In the genomic region with DNA sequence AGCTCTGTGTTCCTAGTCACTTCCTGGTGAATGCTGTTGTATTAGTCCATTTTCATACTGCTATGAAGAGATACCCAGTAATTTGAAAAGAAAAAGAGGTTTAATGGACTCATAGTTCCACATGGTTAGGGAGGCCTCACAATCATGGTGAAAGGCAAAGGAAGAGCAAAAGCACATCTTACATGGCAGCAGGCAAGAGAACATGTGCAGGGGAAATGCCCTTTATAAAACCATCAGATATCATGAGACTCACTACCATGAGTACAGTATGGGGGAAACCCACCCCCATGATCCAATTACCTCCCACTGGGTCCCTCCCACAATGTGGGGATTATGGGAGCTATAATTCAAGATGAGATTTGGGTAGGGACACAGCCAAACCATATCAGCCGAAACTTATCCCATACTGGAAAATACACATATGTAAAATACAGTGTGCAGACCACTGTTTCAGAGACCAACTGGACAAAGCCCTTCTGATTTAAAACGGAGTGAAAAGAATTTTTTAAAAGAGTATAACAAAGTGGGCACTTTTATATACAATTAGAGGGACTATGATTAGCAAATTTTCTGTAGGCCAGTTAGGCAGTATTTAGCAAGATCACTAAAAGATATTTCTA, we compare ENCODE assay signal across 1 cellular context.
TF ChIP-seq lines count a peak whose summit lies in the region.

No MANE protein-coding gene starts in this region.

TF ChIP-seq in K562, 482 proteins besides CTCF, POLR2A, EP300 and RAD21 (continued from another document):
- TF ChIP-seq, protein P1, sequence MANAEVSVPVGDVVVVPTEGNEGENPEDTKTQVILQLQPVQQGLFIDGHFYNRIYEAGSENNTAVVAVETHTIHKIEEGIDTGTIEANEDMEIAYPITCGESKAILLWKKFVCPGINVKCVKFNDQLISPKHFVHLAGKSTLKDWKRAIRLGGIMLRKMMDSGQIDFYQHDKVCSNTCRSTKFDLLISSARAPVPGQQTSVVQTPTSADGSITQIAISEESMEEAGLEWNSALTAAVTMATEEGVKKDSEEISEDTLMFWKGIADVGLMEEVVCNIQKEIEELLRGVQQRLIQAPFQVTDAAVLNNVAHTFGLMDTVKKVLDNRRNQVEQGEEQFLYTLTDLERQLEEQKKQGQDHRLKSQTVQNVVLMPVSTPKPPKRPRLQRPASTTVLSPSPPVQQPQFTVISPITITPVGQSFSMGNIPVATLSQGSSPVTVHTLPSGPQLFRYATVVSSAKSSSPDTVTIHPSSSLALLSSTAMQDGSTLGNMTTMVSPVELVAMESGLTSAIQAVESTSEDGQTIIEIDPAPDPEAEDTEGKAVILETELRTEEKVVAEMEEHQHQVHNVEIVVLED (CRISPR knock-in tag; IDR thresholded peaks at IDR 0.05), result no peak
- peak; percentile 89 to 90 for TF ChIP-seq TRIM24 (IDR thresholded peaks at IDR 0.05)
